2 cellular contexts compared by ENCODE assay signal in genomic region chr5:59483971-59484472, GRCh38.
TF ChIP-seq lines count a peak whose summit lies in the region.

No MANE protein-coding gene starts in this region.

TF ChIP-seq in A549, 52 proteins besides CTCF, POLR2A, EP300 and RAD21 (continued from another document):
- TF ChIP-seq NPAS2 (CRISPR knock-in tag; IDR thresholded peaks at IDR 0.05; ENCODE audit: borderline replicate concordance) (no peak), HEYL (CRISPR knock-in tag; IDR thresholded peaks at IDR 0.05) (no peak)
TF ChIP-seq in A549: peak in this region for 1.

TF ChIP-seq in GM23338, 12 proteins besides CTCF, POLR2A, EP300 and RAD21 (continued from another document):
- TF ChIP-seq CREB1 (CRISPR knock-in tag; IDR thresholded peaks at IDR 0.05; ENCODE audit: low read depth) = no peak
- TF ChIP-seq, protein P1, sequence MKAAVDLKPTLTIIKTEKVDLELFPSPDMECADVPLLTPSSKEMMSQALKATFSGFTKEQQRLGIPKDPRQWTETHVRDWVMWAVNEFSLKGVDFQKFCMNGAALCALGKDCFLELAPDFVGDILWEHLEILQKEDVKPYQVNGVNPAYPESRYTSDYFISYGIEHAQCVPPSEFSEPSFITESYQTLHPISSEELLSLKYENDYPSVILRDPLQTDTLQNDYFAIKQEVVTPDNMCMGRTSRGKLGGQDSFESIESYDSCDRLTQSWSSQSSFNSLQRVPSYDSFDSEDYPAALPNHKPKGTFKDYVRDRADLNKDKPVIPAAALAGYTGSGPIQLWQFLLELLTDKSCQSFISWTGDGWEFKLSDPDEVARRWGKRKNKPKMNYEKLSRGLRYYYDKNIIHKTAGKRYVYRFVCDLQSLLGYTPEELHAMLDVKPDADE (IDR thresholded peaks at IDR 0.05) = no peak
- TF ChIP-seq, protein P2, sequence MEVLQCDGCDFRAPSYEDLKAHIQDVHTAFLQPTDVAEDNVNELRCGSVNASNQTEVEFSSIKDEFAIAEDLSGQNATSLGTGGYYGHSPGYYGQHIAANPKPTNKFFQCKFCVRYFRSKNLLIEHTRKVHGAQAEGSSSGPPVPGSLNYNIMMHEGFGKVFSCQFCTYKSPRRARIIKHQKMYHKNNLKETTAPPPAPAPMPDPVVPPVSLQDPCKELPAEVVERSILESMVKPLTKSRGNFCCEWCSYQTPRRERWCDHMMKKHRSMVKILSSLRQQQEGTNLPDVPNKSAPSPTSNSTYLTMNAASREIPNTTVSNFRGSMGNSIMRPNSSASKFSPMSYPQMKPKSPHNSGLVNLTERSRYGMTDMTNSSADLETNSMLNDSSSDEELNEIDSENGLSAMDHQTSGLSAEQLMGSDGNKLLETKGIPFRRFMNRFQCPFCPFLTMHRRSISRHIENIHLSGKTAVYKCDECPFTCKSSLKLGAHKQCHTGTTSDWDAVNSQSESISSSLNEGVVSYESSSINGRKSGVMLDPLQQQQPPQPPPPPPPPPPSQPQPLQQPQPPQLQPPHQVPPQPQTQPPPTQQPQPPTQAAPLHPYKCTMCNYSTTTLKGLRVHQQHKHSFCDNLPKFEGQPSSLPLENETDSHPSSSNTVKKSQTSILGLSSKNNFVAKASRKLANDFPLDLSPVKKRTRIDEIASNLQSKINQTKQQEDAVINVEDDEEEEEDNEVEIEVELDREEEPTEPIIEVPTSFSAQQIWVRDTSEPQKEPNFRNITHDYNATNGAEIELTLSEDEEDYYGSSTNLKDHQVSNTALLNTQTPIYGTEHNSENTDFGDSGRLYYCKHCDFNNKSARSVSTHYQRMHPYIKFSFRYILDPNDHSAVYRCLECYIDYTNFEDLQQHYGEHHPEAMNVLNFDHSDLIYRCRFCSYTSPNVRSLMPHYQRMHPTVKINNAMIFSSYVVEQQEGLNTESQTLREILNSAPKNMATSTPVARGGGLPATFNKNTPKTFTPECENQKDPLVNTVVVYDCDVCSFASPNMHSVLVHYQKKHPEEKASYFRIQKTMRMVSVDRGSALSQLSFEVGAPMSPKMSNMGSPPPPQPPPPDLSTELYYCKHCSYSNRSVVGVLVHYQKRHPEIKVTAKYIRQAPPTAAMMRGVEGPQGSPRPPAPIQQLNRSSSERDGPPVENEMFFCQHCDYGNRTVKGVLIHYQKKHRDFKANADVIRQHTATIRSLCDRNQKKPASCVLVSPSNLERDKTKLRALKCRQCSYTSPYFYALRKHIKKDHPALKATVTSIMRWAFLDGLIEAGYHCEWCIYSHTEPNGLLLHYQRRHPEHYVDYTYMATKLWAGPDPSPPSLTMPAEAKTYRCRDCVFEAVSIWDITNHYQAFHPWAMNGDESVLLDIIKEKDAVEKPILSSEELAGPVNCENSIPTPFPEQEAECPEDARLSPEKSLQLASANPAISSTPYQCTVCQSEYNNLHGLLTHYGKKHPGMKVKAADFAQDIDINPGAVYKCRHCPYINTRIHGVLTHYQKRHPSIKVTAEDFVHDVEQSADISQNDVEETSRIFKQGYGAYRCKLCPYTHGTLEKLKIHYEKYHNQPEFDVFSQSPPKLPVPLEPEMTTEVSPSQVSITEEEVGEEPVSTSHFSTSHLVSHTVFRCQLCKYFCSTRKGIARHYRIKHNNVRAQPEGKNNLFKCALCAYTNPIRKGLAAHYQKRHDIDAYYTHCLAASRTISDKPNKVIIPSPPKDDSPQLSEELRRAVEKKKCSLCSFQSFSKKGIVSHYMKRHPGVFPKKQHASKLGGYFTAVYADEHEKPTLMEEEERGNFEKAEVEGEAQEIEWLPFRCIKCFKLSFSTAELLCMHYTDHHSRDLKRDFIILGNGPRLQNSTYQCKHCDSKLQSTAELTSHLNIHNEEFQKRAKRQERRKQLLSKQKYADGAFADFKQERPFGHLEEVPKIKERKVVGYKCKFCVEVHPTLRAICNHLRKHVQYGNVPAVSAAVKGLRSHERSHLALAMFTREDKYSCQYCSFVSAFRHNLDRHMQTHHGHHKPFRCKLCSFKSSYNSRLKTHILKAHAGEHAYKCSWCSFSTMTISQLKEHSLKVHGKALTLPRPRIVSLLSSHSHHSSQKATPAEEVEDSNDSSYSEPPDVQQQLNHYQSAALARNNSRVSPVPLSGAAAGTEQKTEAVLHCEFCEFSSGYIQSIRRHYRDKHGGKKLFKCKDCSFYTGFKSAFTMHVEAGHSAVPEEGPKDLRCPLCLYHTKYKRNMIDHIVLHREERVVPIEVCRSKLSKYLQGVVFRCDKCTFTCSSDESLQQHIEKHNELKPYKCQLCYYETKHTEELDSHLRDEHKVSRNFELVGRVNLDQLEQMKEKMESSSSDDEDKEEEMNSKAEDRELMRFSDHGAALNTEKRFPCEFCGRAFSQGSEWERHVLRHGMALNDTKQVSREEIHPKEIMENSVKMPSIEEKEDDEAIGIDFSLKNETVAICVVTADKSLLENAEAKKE (CRISPR knock-in tag; IDR thresholded peaks at IDR 0.05) = no peak
- no peak for TF ChIP-seq JUNB (IDR thresholded peaks at IDR 0.05; ENCODE audit: unreplicated experiment)
